27 cellular contexts compared by ENCODE assay signal in the genomic region with DNA sequence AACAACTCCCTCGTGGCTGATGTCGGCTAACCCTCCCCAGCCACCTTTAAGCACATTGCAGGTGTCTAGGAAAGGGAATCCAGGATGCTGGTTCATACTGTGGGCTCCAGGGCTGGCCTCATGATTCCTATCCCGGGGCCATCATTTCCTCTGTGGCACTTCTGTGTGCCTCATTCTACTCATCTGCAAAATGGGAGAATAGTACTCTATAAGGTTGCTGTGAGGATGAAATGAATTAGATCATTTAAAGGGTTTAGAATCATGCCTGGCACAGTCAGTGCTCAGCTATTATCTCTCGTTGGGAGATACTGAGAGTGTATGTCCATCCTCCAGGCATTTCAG. TPM values are rescaled to one million over a fixed set of nuclear protein-coding genes. Genes with fewer than 3 reads are reported as not detected.
"Had no signal": no experiment of that assay in that cellular context is flagged by ENCODE, and none has a peak within 500 bp of the region (broad histone marks: within the 10 kb centered on the region; RNA-seq: fewer than 3 reads in every experiment).

No MANE protein-coding gene starts in this region.

- H3K36me3 ChIP-seq: neural progenitor cell, ovary had no signal

- ATAC-seq: left lobe of liver; mucosa of descending colon; naive thymus-derived CD4-positive, alpha-beta T cell; psoas muscle; right cardiac atrium; stimulated activated naive B cell treated with anti-CD40 and anti-IgM and Interleukin-4, amounts not matched to agents 10 μg/mL and 1 μg/mL and 100 μg/mL, for 72 hours; stimulated activated naive CD8-positive, alpha-beta T cell treated with anti-CD3 and anti-CD28 coated beads, Interleukin-15, amount 100 ng/mL, for 72 hours had no signal

- H3K9me3 ChIP-seq: esophagus muscularis mucosa, mucosa of descending colon, ovary, psoas muscle, spleen, suprapubic skin had no signal

- H3K4me2 ChIP-seq: neural progenitor cell had no signal

- H3K27ac ChIP-seq: neural progenitor cell, ovary, psoas muscle, skin epidermis, suprapubic skin had no signal

- H2AFZ ChIP-seq: neural progenitor cell had no signal

- H3K27me3 ChIP-seq: esophagus muscularis mucosa, ovary, suprapubic skin had no signal

- DNase-seq: dermis blood vessel endothelial cell; effector memory CD4-positive, alpha-beta T cell; foreskin melanocyte; glutamatergic neuron; hypothalamus; immature natural killer cell; islet precursor cell; mesenchymal stem cell; mucosa of descending colon; naive thymus-derived CD4-positive, alpha-beta T cell; occipital lobe; ovary; posterior cingulate gyrus; psoas muscle; right cardiac atrium; spleen; stimulated activated CD4-positive, alpha-beta T cell treated with anti-CD3 and anti-CD28 coated beads, Interleukin-4, amount 100 ng/mL, for 4 hours; stimulated activated naive B cell treated with anti-CD40 and anti-IgM and Interleukin-4, amounts not matched to agents 10 μg/mL and 1 μg/mL and 100 μg/mL, for 72 hours; stimulated activated naive CD8-positive, alpha-beta T cell treated with anti-CD3 and anti-CD28 coated beads, Interleukin-15, amount 100 ng/mL, for 72 hours had no signal

- FAIRE-seq: endothelial cell of umbilical vein had no signal

- H3K9ac ChIP-seq: neural progenitor cell had no signal

- H3K4me3 ChIP-seq: coronary artery, esophagus muscularis mucosa, lung, mucosa of descending colon, neural progenitor cell, ovary, psoas muscle, skin epidermis, spleen, suprapubic skin had no signal

- H3K4me1 ChIP-seq: psoas muscle had no signal

RNA-seq across cellular contexts. Expression of a gene that starts 21.7 kb away (rescaled TPM):
- polyA plus RNA-seq: immature natural killer cell; naive thymus-derived CD4-positive, alpha-beta T cell had no signal

RNA-seq across cellular contexts. Expression of a gene that starts 54.5 kb away (rescaled TPM):
- total RNA-seq: dermis blood vessel endothelial cell, endothelial cell of umbilical vein had no signal
